8 cellular contexts compared by ENCODE assay signal in genomic region chr9:16267336-16268036, GRCh38.
DNase-seq lines count a peak whose midpoint lies in the region; ATAC-seq, FAIRE-seq and TF ChIP-seq lines count a peak whose summit lies in the region.

No MANE protein-coding gene starts in this region.

- H3K9me3 ChIP-seq in endothelial cell of umbilical vein (replicated peaks; ENCODE audit: control insufficient read depth, insufficient read depth, low read length), result no peaks in the 10 kb centered on the region

- CTCF ChIA-PET in AG04449 (lab: Yijun Ruan, JAX) (interaction anchor here (1.3 to 1.9 kb wide), 4 partner anchors 10 to 25 kb away, joined by 5 to 20 read pairs (median 9); no protein-coding TSS in a partner anchor), endothelial cell of umbilical vein (lab: Charles Lee) (interaction anchor here (1.0 to 2.8 kb wide), 7 partner anchors 10 to 738 kb away, joined by 3 to 15 read pairs (median 4); no protein-coding TSS in a partner anchor)

- intact Hi-C loops in endothelial cell of umbilical vein (cut with micrococcal nuclease), result loop anchor here (10.0 kb wide), 1 partner anchor 457 kb away; no protein-coding TSS in a partner anchor

- no peaks in the 10 kb centered on the region for H3K4me1 ChIP-seq in endothelial cell of umbilical vein (ENCODE audit: control insufficient read depth, extremely low read depth, insufficient read depth, low read length)

- H3K27ac Mint-ChIP-seq in natural killer cell treated with Interleukin-12 subunit alpha and Interleukin-12 subunit beta and Interleukin-15 and Interleukin-18, amount 100 ng/mL, for 72 hours, result no peak overlapping the region

- H2AFZ ChIP-seq in endothelial cell of umbilical vein (ENCODE audit: low read depth, low read length), result peak overlapping the region; percentile 81

- H3K36me3 Mint-ChIP-seq in natural killer cell treated with Interleukin-12 subunit alpha and Interleukin-12 subunit beta and Interleukin-15 and Interleukin-18, amount 100 ng/mL, for 72 hours, result no peaks in the 10 kb centered on the region

- peak overlapping the region; percentile 23 for H3K4me2 ChIP-seq in endothelial cell of umbilical vein (ENCODE audit: insufficient read depth, low read length)

- H3K9me1 ChIP-seq in endothelial cell of umbilical vein (replicated peaks; ENCODE audit: control insufficient read depth, extremely low read depth, insufficient read depth, low read length), result no peaks in the 10 kb centered on the region

- H3K4me3 Mint-ChIP-seq in natural killer cell treated with Interleukin-12 subunit alpha and Interleukin-12 subunit beta and Interleukin-15 and Interleukin-18, amount 100 ng/mL, for 72 hours, result peak overlapping the region; percentile 14

- no peak for DNase-seq in AG04449 (ENCODE audit: low read depth, low spot score)
- peak; percentile 80 for DNase-seq in NCI-H1092 treated with DMSO at 0.1 percent for 48 hours (lab: John Stamatoyannopoulos, UW)
- DNase-seq in endothelial cell of umbilical vein (ENCODE audit: low read depth, low spot score), result peak; percentile 30
- DNase-seq in natural killer cell treated with Interleukin-12 subunit alpha and Interleukin-12 subunit beta and Interleukin-15 and Interleukin-18, amount 100 ng/mL, for 72 hours (ENCODE audit: low spot score), result no peak
- no peak for DNase-seq in epidermal melanocyte (ENCODE audit: insufficient read length, low spot score)
- no peak for DNase-seq in NCI-H1048 (lab: John Stamatoyannopoulos, UW)
- DNase-seq in nucleus accumbens (lab: John Stamatoyannopoulos, UW), result no peak

- no peak for TF ChIP-seq POLR2A in endothelial cell of umbilical vein (IDR thresholded peaks at IDR 0.05; ENCODE audit: low read depth, low read length)

- FAIRE-seq in endothelial cell of umbilical vein (lab: Jason Lieb, UNC), result peak; percentile 31

- BruUV-seq in endothelial cell of umbilical vein (replicated peaks; lab: Mats Ljungman, UMichigan), result no TSS peak

- TF ChIP-seq CTCF in AG04449 (IDR thresholded peaks at IDR 0.05; ENCODE audit: insufficient read depth, low read length, missing control alignments) (no peak), endothelial cell of umbilical vein (IDR thresholded peaks at IDR 0.05; ENCODE audit: extremely low read depth in 1 of 2, insufficient read depth in 1 of 2, low read depth in 1 of 2, low read length in 2 of 2) (no peak)

- H4K20me1 ChIP-seq in endothelial cell of umbilical vein (replicated peaks; ENCODE audit: control insufficient read depth, extremely low read depth, insufficient read depth, low read length), result no peaks in the 10 kb centered on the region

- peaks cover 0 to 5% of the 10 kb centered on the region in 2 donors for H3K4me1 Mint-ChIP-seq in natural killer cell treated with Interleukin-12 subunit alpha and Interleukin-12 subunit beta and Interleukin-15 and Interleukin-18, amount 100 ng/mL, for 72 hours (ENCODE audit: low read depth in 2 of 2)

- dilution Hi-C loops in endothelial cell of umbilical vein (cut with MboI; ENCODE audit: extremely low pct_ligation_motif_present, low sequenced_read_pairs), result no loop called here

- no peaks in the 10 kb centered on the region for H3K27me3 ChIP-seq in endothelial cell of umbilical vein (ENCODE audit: control insufficient read depth in 2 of 2, insufficient read depth in 2 of 2, low read length in 2 of 2)

- no peaks in the 10 kb centered on the region for H3K79me2 ChIP-seq in endothelial cell of umbilical vein (ENCODE audit: control insufficient read depth, insufficient read depth, low read length)

- POLR2A ChIA-PET in AG04449 (lab: Yijun Ruan, JAX), result no interaction called here
- POLR2A ChIA-PET in endothelial cell of umbilical vein (lab: Charles Lee), result no interaction called here

- peak overlapping the region; percentile 8 for H3K9ac ChIP-seq in endothelial cell of umbilical vein (replicated peaks; ENCODE audit: extremely low read depth, insufficient read depth, low read length)

- H3K27me3 Mint-ChIP-seq in natural killer cell treated with Interleukin-12 subunit alpha and Interleukin-12 subunit beta and Interleukin-15 and Interleukin-18, amount 100 ng/mL, for 72 hours, result peaks cover 9 to 21% of the 10 kb centered on the region in 2 donors

- ATAC-seq in natural killer cell treated with Interleukin-12 subunit alpha and Interleukin-12 subunit beta and Interleukin-15 and Interleukin-18, amount 100 ng/mL, for 72 hours, result no peak
- no peak for ATAC-seq in HG02852 (IDR thresholded peaks at IDR 0.05; ENCODE audit: unreplicated experiment)

- no peaks in the 10 kb centered on the region for H3K9me3 Mint-ChIP-seq in natural killer cell treated with Interleukin-12 subunit alpha and Interleukin-12 subunit beta and Interleukin-15 and Interleukin-18, amount 100 ng/mL, for 72 hours

- peak overlapping the region; percentile 40 for H3K4me3 ChIP-seq in AG04449 (ENCODE audit: low read depth, low read length)
- peak overlapping the region in 1 of 3 experiments; percentile 32 for H3K4me3 ChIP-seq in endothelial cell of umbilical vein (replicated peaks in 1 of 3; ENCODE audit: insufficient read depth in 1 of 3, low read depth in 1 of 3, low read length in 3 of 3)

- no peak overlapping the region for H3K27ac ChIP-seq in endothelial cell of umbilical vein (ENCODE audit: insufficient read depth, low read depth, low read length)

- no peaks in the 10 kb centered on the region for H3K36me3 ChIP-seq in endothelial cell of umbilical vein (ENCODE audit: control insufficient read depth in 2 of 2, extremely low read depth in 1 of 2, insufficient read depth in 2 of 2, low read length in 2 of 2)

TF ChIP-seq in endothelial cell of umbilical vein, 7 proteins besides CTCF, POLR2A, EP300 and RAD21:
- no peak for TF ChIP-seq GATA2 (IDR thresholded peaks at IDR 0.05; ENCODE audit: insufficient read depth, insufficient read length, low read depth, low read length)

Comparison
In these comparisons a context has a peak if more than half of its experiments do, and no peak if none do; other contexts are left out.
1. DNase-seq: peak in NCI-H1092 treated with DMSO at 0.1 percent for 48 hours (single experiment) and endothelial cell of umbilical vein (single experiment); none in AG04449 (single experiment), natural killer cell treated with Interleukin-12 subunit alpha and Interleukin-12 subunit beta and Interleukin-15 and Interleukin-18, amount 100 ng/mL, for 72 hours (single experiment), epidermal melanocyte (single experiment), NCI-H1048 (single experiment) and nucleus accumbens (0 of 56).